14 cellular contexts compared by ENCODE assay signal in the genomic region with DNA sequence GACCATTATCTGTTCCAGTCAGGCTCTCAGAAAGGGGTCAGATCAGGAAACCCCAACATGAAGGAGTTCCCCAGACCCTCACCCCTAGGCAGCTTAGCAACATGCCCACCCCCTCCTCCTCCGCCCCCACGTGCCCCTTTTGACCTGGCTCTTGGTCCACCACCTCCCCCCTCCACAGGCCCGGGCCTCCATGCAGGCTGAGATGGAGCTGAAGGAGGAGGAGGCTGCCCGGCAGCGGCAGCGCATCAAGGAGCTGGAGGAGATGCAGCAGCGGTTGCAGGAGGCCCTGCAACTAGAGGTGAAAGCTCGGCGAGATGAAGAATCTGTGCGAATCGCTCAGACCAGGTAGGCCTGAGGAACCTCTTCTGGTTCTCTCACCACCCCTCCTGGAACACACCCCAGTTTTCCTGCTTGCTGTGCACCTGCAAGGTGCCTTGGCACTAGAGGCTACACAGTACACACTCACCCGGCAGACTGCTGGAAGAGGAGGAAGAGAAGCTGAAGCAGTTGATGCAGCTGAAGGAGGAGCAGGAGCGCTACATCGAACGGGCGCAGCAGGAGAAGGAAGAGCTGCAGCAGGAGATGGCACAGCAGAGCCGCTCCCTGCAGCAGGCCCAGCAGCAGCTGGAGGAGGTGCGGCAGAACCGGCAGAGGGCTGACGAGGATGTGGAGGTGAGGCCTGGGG. TPM values are rescaled to one million over a fixed set of nuclear protein-coding genes. Genes with fewer than 3 reads are reported as not detected.
A peak's percentile ranks its signal among the peaks of the same experiment; 100 is the strongest.
DNase-seq lines count a peak whose midpoint lies in the region; ATAC-seq and TF ChIP-seq lines count a peak whose summit lies in the region.
"Had no signal": no experiment of that assay in that cellular context is flagged by ENCODE, and none has a peak within 500 bp of the region (broad histone marks: within the 10 kb centered on the region; RNA-seq: fewer than 3 reads in every experiment).

No MANE protein-coding gene starts in this region.

- CTCF ChIA-PET in CD8-positive, alpha-beta T cell (lab: Charles Lee) = interaction anchor here (0.9 to 21.4 kb wide), 8 partner anchors 9 to 305 kb away, joined by 3 to 545 read pairs (median 3); a partner anchor contains a TSS
- CTCF ChIA-PET in HEK293 (lab: Yijun Ruan, JAX) = interaction anchor here (0.5 to 2.5 kb wide), 9 partner anchors 8 to 130 kb away, joined by 3 to 13 read pairs (median 7); a partner anchor contains a TSS

- H3K36me3 ChIP-seq in CD8-positive, alpha-beta T cell (ENCODE audit: insufficient read depth, low read length) = peaks cover 67% of the 10 kb centered on the region
- H3K36me3 ChIP-seq in HEK293 (ENCODE audit: control insufficient read depth in 2 of 2, insufficient read depth in 1 of 2, low read length in 2 of 2) (peaks cover 0 to 13% of the 10 kb centered on the region in 2 experiments; a peak in 1 of 3 replicates), endodermal cell (ENCODE audit: control insufficient read depth, insufficient read depth, low read length) (no peaks in the 10 kb centered on the region), neuronal stem cell (replicated peaks in 1 of 2; ENCODE audit: control insufficient read depth in 2 of 2, insufficient read depth in 2 of 2, low read length in 2 of 2) (no peaks in the 10 kb centered on the region)

- in situ Hi-C loops in GM13977 (cut with MboI; ENCODE audit: low pct_unique_long_range_greater_than_20kb, low sequenced_read_pairs, unreplicated experiment) = loop anchor here (10.0 kb wide), 1 partner anchor 135 kb away; a partner anchor contains a TSS

- no peak overlapping the region for H2BK5ac ChIP-seq in neuronal stem cell (ENCODE audit: low read length)

- TF ChIP-seq CTCF in CD8-positive, alpha-beta T cell (IDR thresholded peaks at IDR 0.05) = no peak
- no peak for TF ChIP-seq CTCF in HEK293 (tag by site-specific recombination; IDR thresholded peaks at IDR 0.05)
- no peak for TF ChIP-seq CTCF in endodermal cell (conservative IDR thresholded peaks at IDR 0.05)
- TF ChIP-seq CTCF in GM13977 (IDR thresholded peaks at IDR 0.05; ENCODE audit: extremely low read depth, insufficient read depth, missing control alignments) = no peak

- intact Hi-C loops in CD8-positive, alpha-beta T cell (cut with DNase I, micrococcal nuclease) = no loop called here

- H3K36me3 Mint-ChIP-seq in CD8-positive, alpha-beta T cell = peaks cover 83% of the 10 kb centered on the region
- H3K36me3 Mint-ChIP-seq in endodermal cell (ENCODE audit: low read depth) = peaks cover 3% of the 10 kb centered on the region

- H2BK15ac ChIP-seq in neuronal stem cell (ENCODE audit: low read length) = peak overlapping the region; percentile 80

- peak overlapping the region; percentile 88 for H2BK12ac ChIP-seq in neuronal stem cell (ENCODE audit: low read length)

- H3K14ac ChIP-seq in neuronal stem cell (ENCODE audit: low read length) = peak overlapping the region; percentile 84

- no peaks in the 10 kb centered on the region for H3K27me3 ChIP-seq in CD8-positive, alpha-beta T cell (ENCODE audit: insufficient read depth, low read length)
- H3K27me3 ChIP-seq in endodermal cell (ENCODE audit: control insufficient read depth, insufficient read depth, low read length, poor library complexity, severe bottlenecking) = peaks cover 27% of the 10 kb centered on the region
- peaks cover 0 to 16% (median 12%) of the 10 kb centered on the region in 3 experiments for H3K27me3 ChIP-seq in neuronal stem cell (ENCODE audit: control insufficient read depth in 3 of 3, insufficient read depth in 3 of 3, low read depth in 1 of 3, low read length in 3 of 3)

- peak overlapping the region; percentile 38 for H3K4ac ChIP-seq in neuronal stem cell (ENCODE audit: low read length)

- H3K27me3 Mint-ChIP-seq in CD8-positive, alpha-beta T cell (ENCODE audit: low read depth) = no peaks in the 10 kb centered on the region
- peaks cover 27% of the 10 kb centered on the region for H3K27me3 Mint-ChIP-seq in endodermal cell (ENCODE audit: insufficient read depth)
- H3K27me3 Mint-ChIP-seq: B cell had no signal

- H3K79me1 ChIP-seq in neuronal stem cell (ENCODE audit: low read depth, low read length) = no peaks in the 10 kb centered on the region

- H3K23ac ChIP-seq in neuronal stem cell (ENCODE audit: low read depth, low read length, poor library complexity) = peak overlapping the region; percentile 49

- 90 to 96% methylated on average over 8 to 19 of the region's 20 CpGs for WGBS in endodermal cell (ENCODE audit: insufficient coverage in 1 of 2, insufficient read length in 1 of 2), 2 experiments
- WGBS in neuronal stem cell (ENCODE audit: extremely low coverage in 2 of 2, insufficient read length in 2 of 2, insufficient replicate concordance in 1 of 2), 2 donors = no CpG with 5 or more reads among the region's 20 CpGs

- no peak overlapping the region for H3K4me3 Mint-ChIP-seq in CD8-positive, alpha-beta T cell
- no peak overlapping the region for H3K4me3 Mint-ChIP-seq in endodermal cell
- H3K4me3 Mint-ChIP-seq: B cell had no signal

- no peak overlapping the region for H3K18ac ChIP-seq in neuronal stem cell (ENCODE audit: low read length)

- no peak overlapping the region for H3K4me2 ChIP-seq in neuronal stem cell (ENCODE audit: insufficient read depth, low read length, poor library complexity, severe bottlenecking)

- peak overlapping the region; percentile 92 for H2AK5ac ChIP-seq in neuronal stem cell (ENCODE audit: low read depth, low read length)

- no peaks in the 10 kb centered on the region for H3K9me3 Mint-ChIP-seq in CD8-positive, alpha-beta T cell
- no peaks in the 10 kb centered on the region for H3K9me3 Mint-ChIP-seq in endodermal cell
- H3K9me3 Mint-ChIP-seq: HFFc6 had no signal

- H3K4me3 ChIP-seq in CD8-positive, alpha-beta T cell (ENCODE audit: low read depth, low read length) = no peak overlapping the region
- no peak overlapping the region for H3K4me3 ChIP-seq in HEK293 (ENCODE audit: low read depth, low read length)
- H3K4me3 ChIP-seq in endodermal cell (ENCODE audit: low read length) = no peak overlapping the region
- peak overlapping the region in 1 of 2 donors; percentile 14 for H3K4me3 ChIP-seq in neuronal stem cell (ENCODE audit: low read length in 2 of 2)

- H3K27ac Mint-ChIP-seq in CD8-positive, alpha-beta T cell = peak overlapping the region; percentile 71
- H3K27ac Mint-ChIP-seq in endodermal cell = no peak overlapping the region
- H3K27ac Mint-ChIP-seq: B cell had no signal

- H4K91ac ChIP-seq in neuronal stem cell (ENCODE audit: low read depth, low read length, poor library complexity) = no peak overlapping the region

- peak in 1 of 7 experiments; percentile 34 for DNase-seq in CD8-positive, alpha-beta T cell
- DNase-seq in endodermal cell = peak; percentile 38
- DNase-seq in neuronal stem cell (ENCODE audit: low spot score) = no peak
- no peak for DNase-seq in COLO829 (ENCODE audit: low spot score)
- DNase-seq in NCI-H1092 treated with DMSO at 0.1 percent for 48 hours (lab: John Stamatoyannopoulos, UW) = no peak
- DNase-seq in GM13977 (ENCODE audit: low spot score) = no peak
- DNase-seq: GM23248, HFFc6, MM.1S, NCI-H187, PC-3 had no signal

- H3K27ac ChIP-seq in CD8-positive, alpha-beta T cell (ENCODE audit: low read depth, low read length) = no peak overlapping the region
- H3K27ac ChIP-seq in HEK293 (ENCODE audit: extremely low read depth, low read depth, low read length) (no peak overlapping the region), endodermal cell (ENCODE audit: low read depth, low read length) (no peak overlapping the region), neuronal stem cell (replicated peaks; ENCODE audit: low read length) (no peak overlapping the region)
- H3K27ac ChIP-seq: GM23248 had no signal

- no peak for ATAC-seq in CD8-positive, alpha-beta T cell
- ATAC-seq in HG03442 (IDR thresholded peaks at IDR 0.05; ENCODE audit: unreplicated experiment) = no peak

- H3K9ac ChIP-seq in endodermal cell (ENCODE audit: extremely low read depth, low read length, poor library complexity, severe bottlenecking) (no peak overlapping the region), neuronal stem cell (ENCODE audit: low read depth, low read length, poor library complexity) (no peak overlapping the region)

- no peak overlapping the region for H2BK120ac ChIP-seq in neuronal stem cell (ENCODE audit: low read depth, low read length)

- H4K8ac ChIP-seq in neuronal stem cell (ENCODE audit: low read depth, low read length) = no peak overlapping the region

- no peaks in the 10 kb centered on the region for H3K9me3 ChIP-seq in CD8-positive, alpha-beta T cell (ENCODE audit: low read length)
- H3K9me3 ChIP-seq in HEK293 (ENCODE audit: control insufficient read depth, insufficient read depth, low read depth, low read length) (no peaks in the 10 kb centered on the region), endodermal cell (ENCODE audit: control insufficient read depth, low read length) (no peaks in the 10 kb centered on the region), neuronal stem cell (replicated peaks in 1 of 2; ENCODE audit: control insufficient read depth in 2 of 2, insufficient read depth in 1 of 2, low read depth in 1 of 2, low read length in 2 of 2) (peaks cover 3 to 7% of the 10 kb centered on the region in 2 donors)

- POLR2A ChIA-PET in CD8-positive, alpha-beta T cell (lab: Charles Lee) = interaction anchor here (0.6 to 1.7 kb wide), 3 partner anchors 14 to 18 kb away, joined by 3 to 6 read pairs (median 4); no protein-coding TSS in a partner anchor
- POLR2A ChIA-PET in HEK293 (lab: Yijun Ruan, JAX) = interaction anchor here (0.5 to 1.3 kb wide), 4 partner anchors 23 to 175 kb away, joined by 4 read pairs; a partner anchor contains a TSS

- no peak overlapping the region for H2AFZ ChIP-seq in neuronal stem cell (ENCODE audit: low read length)

- H3K4me1 Mint-ChIP-seq in CD8-positive, alpha-beta T cell (ENCODE audit: low read depth) = peaks cover 41% of the 10 kb centered on the region
- H3K4me1 Mint-ChIP-seq in endodermal cell = peaks cover 5% of the 10 kb centered on the region

- peaks cover 20% of the 10 kb centered on the region for H3K4me1 ChIP-seq in CD8-positive, alpha-beta T cell (ENCODE audit: insufficient read depth, low read length)
- H3K4me1 ChIP-seq in HEK293 (ENCODE audit: control insufficient read depth, insufficient read depth, low read length) (no peaks in the 10 kb centered on the region), endodermal cell (ENCODE audit: control insufficient read depth, insufficient read depth, low read length) (peaks cover 6% of the 10 kb centered on the region), neuronal stem cell (ENCODE audit: control insufficient read depth in 2 of 2, insufficient read depth in 1 of 2, low read depth in 1 of 2, low read length in 2 of 2) (peaks cover 10 to 11% of the 10 kb centered on the region in 2 donors)

RNA-seq across cellular contexts. Expression of a gene that starts 21.9 kb away (rescaled TPM):
- total RNA-seq in CD8-positive, alpha-beta T cell = 100 to 1,000 TPM; 172 to 182 TPM
- total RNA-seq in endodermal cell = 1 to 10 TPM; 6.3 to 6.8 TPM
- polyA plus RNA-seq in endodermal cell (2013, experiment 1 of 2) = 2.0 TPM
- polyA plus RNA-seq in endodermal cell (2013, experiment 2 of 2) = 2.2 TPM
- 0.50 TPM for polyA plus RNA-seq in neuronal stem cell (2013, experiment 1 of 2)
- polyA plus RNA-seq in neuronal stem cell (2013, experiment 2 of 2) = 0.62 TPM

RNA-seq across cellular contexts. Expression of a gene that starts 22.9 kb away (rescaled TPM):
- 10 to 100 TPM; 20.0 to 21.5 TPM for total RNA-seq in CD8-positive, alpha-beta T cell
- 10 to 100 TPM; 10.9 to 11.5 TPM for total RNA-seq in endodermal cell
- 15.1 TPM for polyA plus RNA-seq in endodermal cell (2013, experiment 1 of 2)
- 13.3 TPM for polyA plus RNA-seq in endodermal cell (2013, experiment 2 of 2)
- polyA plus RNA-seq in neuronal stem cell (2013, experiment 1 of 2) = 14.9 TPM
- 15.0 TPM for polyA plus RNA-seq in neuronal stem cell (2013, experiment 2 of 2)

RNA-seq across cellular contexts. Expression of a gene that starts 60.0 kb away (rescaled TPM):
- 10 to 100 TPM; 54.6 to 57.8 TPM for total RNA-seq in CD8-positive, alpha-beta T cell
- total RNA-seq in endodermal cell = 10 to 100 TPM; 39.0 to 42.9 TPM
- 46.7 TPM for polyA plus RNA-seq in endodermal cell (2013, experiment 1 of 2)
- polyA plus RNA-seq in endodermal cell (2013, experiment 2 of 2) = 38.9 TPM
- 22.2 TPM for polyA plus RNA-seq in neuronal stem cell (2013, experiment 1 of 2)
- 22.2 TPM for polyA plus RNA-seq in neuronal stem cell (2013, experiment 2 of 2)

Comparison
In these comparisons a context has a peak if more than half of its experiments do, and no peak if none do; other contexts are left out.
1. RNA of a gene that starts 21.9 kb away (total RNA-seq): 172 to 182 TPM in CD8-positive, alpha-beta T cell; 6.3 to 6.8 TPM in endodermal cell; every median in the first group is over 10 times any median in the second.